1 cellular context compared by ENCODE assay signal in genomic region chr7:130700760-130701159, GRCh38.
A peak's percentile ranks its signal among the peaks of the same experiment; 100 is the strongest.
TF ChIP-seq lines count a peak whose summit lies in the region.

No MANE protein-coding gene starts in this region.

TF ChIP-seq in HepG2, 621 proteins besides CTCF, POLR2A, EP300 and RAD21:
- TF ChIP-seq MAFK (conservative IDR thresholded peaks at IDR 0.05 in 1 of 2, IDR thresholded peaks at IDR 0.05 in 1 of 2; ENCODE audit: low read length in 2 of 2) (peak in 1 of 2 experiments; percentile 57; a peak in 2 of 4 replicates), MAFF (IDR thresholded peaks at IDR 0.05; ENCODE audit: low read depth, low read length) (0 out of 2 replicates have a peak, but pooled peaks have one; percentile 17), ZNF780A (CRISPR knock-in tag; IDR thresholded peaks at IDR 0.05) (no peak)
